In the genomic region with DNA sequence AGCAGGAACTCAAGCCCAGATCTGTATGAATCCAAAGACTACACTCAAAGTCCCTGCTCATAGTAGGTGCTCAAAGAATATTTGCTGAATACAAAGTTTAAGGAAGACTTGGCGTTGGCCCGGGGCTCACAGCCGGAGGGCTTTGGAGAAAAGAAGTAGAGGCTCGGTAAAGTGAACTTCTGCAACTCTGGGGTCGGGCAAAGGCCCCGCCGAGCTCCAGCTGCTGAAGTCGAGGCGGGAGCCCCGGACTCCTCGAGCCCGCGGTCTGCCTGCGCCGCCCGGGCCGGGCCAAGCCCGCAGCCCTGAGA, we compare ENCODE assay signal across 8 cellular contexts. TPM values are rescaled to one million over a fixed set of nuclear protein-coding genes. Genes with fewer than 3 reads are reported as not detected.
DNase-seq lines count a peak whose midpoint lies in the region; TF ChIP-seq lines count a peak whose summit lies in the region.

No MANE protein-coding gene starts in this region.

- no peak for TF ChIP-seq POLR2A in Peyer's patch (IDR thresholded peaks at IDR 0.05)

- H3K36me3 ChIP-seq in Peyer's patch, result peaks cover 0 to 44% (median 0%) of the 10 kb centered on the region in 3 donors

- POLR2A ChIA-PET in activated CD4-positive, alpha-beta T cell treated with anti-CD3 and anti-CD28 coated beads, Interleukin-2, amount 10 ng/mL, durations not matched to agents 7 days and 5 days (lab: Charles Lee), result no interaction called here

- CTCF ChIA-PET in activated CD4-positive, alpha-beta T cell treated with anti-CD3 and anti-CD28 coated beads, Interleukin-2, amount 10 ng/mL, durations not matched to agents 7 days and 5 days (lab: Charles Lee), result no interaction called here

- no peaks in the 10 kb centered on the region for H3K27me3 Mint-ChIP-seq in activated CD4-positive, alpha-beta T cell treated with anti-CD3 and anti-CD28 coated beads, Interleukin-2, amount 10 ng/mL, durations not matched to agents 7 days and 5 days

- H3K4me1 ChIP-seq in Peyer's patch, result peaks cover 0 to 31% (median 6%) of the 10 kb centered on the region in 4 donors

- no peaks in the 10 kb centered on the region for H3K9me3 ChIP-seq in Peyer's patch

- TF ChIP-seq CTCF in Peyer's patch (IDR thresholded peaks at IDR 0.05), result no peak
- no peak for TF ChIP-seq CTCF in fibroblast of mammary gland (conservative IDR thresholded peaks at IDR 0.05; ENCODE audit: control insufficient read depth, insufficient read depth, low read depth, low read length)
- no peak for TF ChIP-seq CTCF in retinal pigment epithelial cell (conservative IDR thresholded peaks at IDR 0.05; ENCODE audit: low read depth, low read length)
- TF ChIP-seq CTCF in GM13976 (IDR thresholded peaks at IDR 0.05; ENCODE audit: borderline replicate concordance, control extremely low read depth, extremely low read depth, insufficient read depth, missing control alignments), result no peak

- H3K36me3 Mint-ChIP-seq in activated CD4-positive, alpha-beta T cell treated with anti-CD3 and anti-CD28 coated beads, Interleukin-2, amount 10 ng/mL, durations not matched to agents 7 days and 5 days (ENCODE audit: low read depth), result peaks cover 48% of the 10 kb centered on the region

- H3K4me3 ChIP-seq in Peyer's patch (peak overlapping the region; percentile 71 to 98 (median 82)), fibroblast of mammary gland (ENCODE audit: control insufficient read depth, low read depth, low read length) (peak overlapping the region; percentile 81), retinal pigment epithelial cell (ENCODE audit: low read length) (peak overlapping the region; percentile 71)

- no peaks in the 10 kb centered on the region for H3K27me3 ChIP-seq in Peyer's patch

- H3K27ac ChIP-seq in Peyer's patch, result peak overlapping the region; percentile 78 to 92 (median 82)

- peak overlapping the region; percentile 91 for H3K27ac Mint-ChIP-seq in activated CD4-positive, alpha-beta T cell treated with anti-CD3 and anti-CD28 coated beads, Interleukin-2, amount 10 ng/mL, durations not matched to agents 7 days and 5 days

- no peaks in the 10 kb centered on the region for H3K9me3 Mint-ChIP-seq in activated CD4-positive, alpha-beta T cell treated with anti-CD3 and anti-CD28 coated beads, Interleukin-2, amount 10 ng/mL, durations not matched to agents 7 days and 5 days

- in situ Hi-C loops in GM13976 (cut with MboI; ENCODE audit: low sequenced_read_pairs, unreplicated experiment), result no loop called here

- no peak for DNase-seq in activated CD4-positive, alpha-beta T cell treated with anti-CD3 and anti-CD28 coated beads, Interleukin-2, amount 10 ng/mL, durations not matched to agents 7 days and 5 days
- no peak for DNase-seq in activated CD4-positive, alpha-beta T cell treated with anti-CD3 and anti-CD28 coated beads, Interleukin-2, amount 50 U/mL, for 1 hour
- DNase-seq in Peyer's patch, result no peak
- no peak for DNase-seq in fibroblast of mammary gland (ENCODE audit: low read depth)
- no peak for DNase-seq in retinal pigment epithelial cell (ENCODE audit: low read depth)
- DNase-seq in GM13976 (ENCODE audit: low spot score), result no peak
- DNase-seq in stimulated activated CD4-positive, alpha-beta T cell treated with anti-CD3 and anti-CD28 coated beads, Interleukin-4, amount 100 ng/mL, for 24 hours, result no peak
- no peak for DNase-seq in NCI-H1048 (lab: John Stamatoyannopoulos, UW)

- H3K4me3 Mint-ChIP-seq in activated CD4-positive, alpha-beta T cell treated with anti-CD3 and anti-CD28 coated beads, Interleukin-2, amount 10 ng/mL, durations not matched to agents 7 days and 5 days, result peak overlapping the region; percentile 92

- H3K4me1 Mint-ChIP-seq in activated CD4-positive, alpha-beta T cell treated with anti-CD3 and anti-CD28 coated beads, Interleukin-2, amount 10 ng/mL, durations not matched to agents 7 days and 5 days, result peaks cover 52% of the 10 kb centered on the region

RNA-seq across cellular contexts. Expression of gene GCN1, which starts 0.3 kb away (rescaled TPM):
- total RNA-seq in activated CD4-positive, alpha-beta T cell treated with anti-CD3 and anti-CD28 coated beads, Interleukin-2, amount 10 ng/mL, durations not matched to agents 7 days and 5 days, result 10 to 100 TPM; 90.2 to 95.5 TPM
- total RNA-seq in Peyer's patch, result 100 to 1,000 TPM in 3 of 4 donors, 10 to 100 TPM in 1; 64.1 to 171 (median 126) TPM

RNA-seq across cellular contexts. Expression of gene RPLP0, which starts 6.7 kb away (rescaled TPM):
- 1,000 to 10,000 TPM; 1,972 to 2,164 TPM for total RNA-seq in activated CD4-positive, alpha-beta T cell treated with anti-CD3 and anti-CD28 coated beads, Interleukin-2, amount 10 ng/mL, durations not matched to agents 7 days and 5 days
- total RNA-seq in Peyer's patch, result 1,000 to 10,000 TPM; 1,101 to 2,555 (median 1,343) TPM
